11 cellular contexts compared by ENCODE assay signal in the genomic region with DNA sequence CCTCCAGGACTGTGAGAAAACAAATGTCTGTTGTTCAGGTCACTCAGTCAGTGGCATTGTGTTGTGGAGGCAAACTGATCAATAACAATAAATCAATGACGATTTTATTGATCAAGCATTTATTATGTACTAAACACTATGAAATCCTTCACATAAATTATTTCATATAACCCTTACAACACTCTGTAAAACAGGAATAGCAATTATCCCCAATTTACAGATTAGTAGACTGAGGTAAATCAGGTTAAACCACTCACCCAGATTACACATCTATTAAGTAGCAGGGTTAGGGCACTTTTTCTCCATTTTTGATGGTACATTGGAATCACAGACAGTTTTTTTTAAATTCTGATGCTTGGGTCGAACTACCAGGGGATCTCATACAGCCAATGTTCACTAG.
"Had no signal": no experiment of that assay in that cellular context is flagged by ENCODE, and none has a peak within 500 bp of the region (broad histone marks: within the 10 kb centered on the region; RNA-seq: fewer than 3 reads in every experiment).

No MANE protein-coding gene starts in this region.

- H3K4me2 ChIP-seq: GM23338 had no signal

- ATAC-seq: GM23338, HCT116 had no signal

- H2AFZ ChIP-seq: GM23248, GM23338 had no signal

- H3K27ac ChIP-seq: GM23248 had no signal

- H3K9me3 ChIP-seq: HAP-1 had no signal

- H3K27ac Mint-ChIP-seq: GM23338, H9, HFFc6 had no signal

- H3K4me1 ChIP-seq: HAP-1 had no signal

- H3K4me1 Mint-ChIP-seq: GM23338, H9 had no signal

- H3K9me3 Mint-ChIP-seq: GM23338, H9, HFFc6 had no signal

- DNase-seq: GM23248, GOT3, H7, H9, HCEC 1CT, HFFc6 had no signal

- H3K4me3 ChIP-seq: GM23248, GM23338, HAP-1 had no signal

- H3K9ac ChIP-seq: GM23248 had no signal

- H3K4me3 Mint-ChIP-seq: GM23338, H9, HFFc6 had no signal

- FAIRE-seq: H1, H54 had no signal

- H3K36me3 ChIP-seq: HAP-1 had no signal
